In the genomic region with DNA sequence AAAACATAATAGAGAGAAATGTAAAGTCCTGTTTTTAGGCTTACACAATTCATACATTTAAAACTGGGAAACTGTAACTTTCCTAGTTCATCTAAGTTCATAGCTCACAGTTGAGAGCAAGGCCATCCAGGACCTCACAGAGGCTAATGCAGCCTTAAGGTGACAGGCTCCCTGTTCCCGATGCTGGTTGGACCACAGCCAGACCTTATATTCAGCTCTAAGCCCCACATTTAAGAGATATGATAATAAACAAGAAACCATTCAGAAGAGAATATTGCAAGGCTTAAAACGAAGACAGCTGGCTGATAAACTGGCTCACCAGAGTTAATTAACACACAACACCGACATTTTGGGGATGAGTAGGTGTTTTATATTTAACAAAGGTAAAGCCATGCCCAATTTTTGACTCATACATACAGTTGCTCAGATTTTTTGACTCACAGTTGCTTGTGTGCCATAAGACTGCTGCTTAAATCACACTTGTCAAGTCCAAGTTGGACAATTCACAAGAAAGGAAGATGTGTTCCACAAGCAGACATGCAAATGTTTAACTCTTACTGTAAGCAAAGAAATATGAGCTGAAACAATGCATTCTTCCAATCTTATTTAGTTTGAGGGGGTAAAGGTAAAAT, we compare ENCODE assay signal across 24 cellular contexts. TPM values are rescaled to one million over a fixed set of nuclear protein-coding genes. Genes with fewer than 3 reads are reported as not detected.
DNase-seq lines count a peak whose midpoint lies in the region; ATAC-seq and TF ChIP-seq lines count a peak whose summit lies in the region.
"Had no signal": no experiment of that assay in that cellular context is flagged by ENCODE, and none has a peak within 500 bp of the region (broad histone marks: within the 10 kb centered on the region; RNA-seq: fewer than 3 reads in every experiment).

No MANE protein-coding gene starts in this region.

- no peaks in the 10 kb centered on the region for H3K9me3 Mint-ChIP-seq in activated CD4-positive, alpha-beta memory T cell treated with anti-CD3 and anti-CD28 coated beads for 36 hours
- no peaks in the 10 kb centered on the region for H3K9me3 Mint-ChIP-seq in activated CD4-positive, alpha-beta memory T cell treated with anti-CD3 and anti-CD28 coated beads, Interleukin-2, amount 10 ng/mL, durations not matched to agents 7 days and 5 days
- H3K9me3 Mint-ChIP-seq: activated naive CD8-positive, alpha-beta T cell treated with anti-CD3 and anti-CD28 coated beads, Interleukin-2, amount 50 U/mL, for 24 hours; dendritic cell treated with granulocyte-macrophage colony-stimulating factor and Interleukin-4, amounts not matched to agents 40 ng/mL and 50 ng/mL, for 4 days had no signal

- H3K4me3 ChIP-seq in mammary epithelial cell (replicated peaks in 1 of 3; ENCODE audit: insufficient read depth in 1 of 3, low read depth in 2 of 3, low read length in 3 of 3) (no peak overlapping the region), parathyroid adenoma (ENCODE audit: low read depth, low read length) (no peak overlapping the region)
- H3K4me3 ChIP-seq: stomach had no signal

- no peak for ATAC-seq in GM18868 (IDR thresholded peaks at IDR 0.05; ENCODE audit: unreplicated experiment)
- ATAC-seq: activated CD8-positive, alpha-beta T cell treated with anti-CD3 and anti-CD28 coated beads, Interleukin-2, amount 10 ng/mL, durations not matched to agents 7 days and 5 days; activated naive CD8-positive, alpha-beta T cell treated with anti-CD3 and anti-CD28 coated beads, Interleukin-2, amount 50 U/mL, for 24 hours; Right ventricle myocardium inferior had no signal

- POLR2A ChIA-PET in activated CD4-positive, alpha-beta memory T cell treated with anti-CD3 and anti-CD28 coated beads for 36 hours (lab: Charles Lee), result no interaction called here
- POLR2A ChIA-PET in activated CD4-positive, alpha-beta memory T cell treated with anti-CD3 and anti-CD28 coated beads, Interleukin-2, amount 10 ng/mL, durations not matched to agents 7 days and 5 days (lab: Charles Lee), result no interaction called here

- TF ChIP-seq CTCF in mammary epithelial cell (conservative IDR thresholded peaks at IDR 0.05 in 1 of 2, IDR thresholded peaks at IDR 0.05 in 1 of 2; ENCODE audit: extremely low read depth in 1 of 2, insufficient read depth in 1 of 2, low read depth in 1 of 2, low read length in 2 of 2), result no peak
- TF ChIP-seq CTCF in parathyroid adenoma (IDR thresholded peaks at IDR 0.05), result no peak

- H3K9me3 ChIP-seq in KOPT-K1 (ENCODE audit: insufficient read depth, low read length, poor library complexity, severe bottlenecking) (no peaks in the 10 kb centered on the region), mammary epithelial cell (replicated peaks; ENCODE audit: insufficient read depth, low read length) (no peaks in the 10 kb centered on the region), parathyroid adenoma (ENCODE audit: control insufficient read depth, low read length) (no peaks in the 10 kb centered on the region)
- H3K9me3 ChIP-seq: stomach had no signal

- in situ Hi-C loops in mammary epithelial cell (cut with MboI; ENCODE audit: low sequenced_read_pairs in 2 of 2), result no loop called here

- CTCF ChIA-PET in activated CD4-positive, alpha-beta memory T cell treated with anti-CD3 and anti-CD28 coated beads for 36 hours (lab: Charles Lee), result interaction anchor here (3.8 kb wide), 1 partner anchor 18 kb away, joined by 16 read pairs; no protein-coding TSS in a partner anchor
- CTCF ChIA-PET in activated CD4-positive, alpha-beta memory T cell treated with anti-CD3 and anti-CD28 coated beads, Interleukin-2, amount 10 ng/mL, durations not matched to agents 7 days and 5 days (lab: Charles Lee), result interaction anchor here (1.3 to 1.5 kb wide), 2 partner anchors 9 to 130 kb away, joined by 4 read pairs; no protein-coding TSS in a partner anchor
- CTCF ChIA-PET in mammary epithelial cell (lab: Charles Lee; ENCODE audit: low non-redundant PET), result no interaction called here

- no peaks in the 10 kb centered on the region for H3K27me3 Mint-ChIP-seq in activated CD4-positive, alpha-beta memory T cell treated with anti-CD3 and anti-CD28 coated beads for 36 hours
- H3K27me3 Mint-ChIP-seq in activated CD4-positive, alpha-beta memory T cell treated with anti-CD3 and anti-CD28 coated beads, Interleukin-2, amount 10 ng/mL, durations not matched to agents 7 days and 5 days, result no peaks in the 10 kb centered on the region
- H3K27me3 Mint-ChIP-seq: activated naive CD8-positive, alpha-beta T cell treated with anti-CD3 and anti-CD28 coated beads, Interleukin-2, amount 50 U/mL, for 24 hours; dendritic cell treated with granulocyte-macrophage colony-stimulating factor and Interleukin-4, amounts not matched to agents 40 ng/mL and 50 ng/mL, for 4 days had no signal

- no TSS peak for BruUV-seq in mammary epithelial cell (replicated peaks; lab: Mats Ljungman, UMichigan)

- H4K20me1 ChIP-seq in mammary epithelial cell (ENCODE audit: insufficient read depth, low read length), result no peaks in the 10 kb centered on the region

- dilution Hi-C loops in mammary epithelial cell (cut with HindIII; ENCODE audit: low sequenced_read_pairs), result no loop called here

- intact Hi-C loops in activated CD4-positive, alpha-beta memory T cell treated with anti-CD3 and anti-CD28 coated beads for 36 hours (cut with micrococcal nuclease), result loop anchor here (1.0 kb wide), 1 partner anchor 10 kb away; no protein-coding TSS in a partner anchor
- intact Hi-C loops in mammary epithelial cell (cut with micrococcal nuclease), result no loop called here

- no peaks in the 10 kb centered on the region for H3K36me3 Mint-ChIP-seq in activated CD4-positive, alpha-beta memory T cell treated with anti-CD3 and anti-CD28 coated beads for 36 hours
- H3K36me3 Mint-ChIP-seq in activated CD4-positive, alpha-beta memory T cell treated with anti-CD3 and anti-CD28 coated beads, Interleukin-2, amount 10 ng/mL, durations not matched to agents 7 days and 5 days (ENCODE audit: low read depth), result no peaks in the 10 kb centered on the region

- H3K36me3 ChIP-seq in KOPT-K1 (ENCODE audit: insufficient read depth, low read length), result no peaks in the 10 kb centered on the region
- H3K36me3 ChIP-seq in mammary epithelial cell (ENCODE audit: insufficient read depth, low read length), result no peaks in the 10 kb centered on the region
- no peaks in the 10 kb centered on the region for H3K36me3 ChIP-seq in parathyroid adenoma (ENCODE audit: control insufficient read depth, insufficient read depth, low read length)
- H3K36me3 ChIP-seq: stomach, WERI-Rb-1 had no signal

- 47% methylated on average over 3 of the region's 3 CpGs for WGBS in mammary epithelial cell (ENCODE audit: low coverage, missing lambda C conversion rate)

- H3K4me1 Mint-ChIP-seq in activated CD4-positive, alpha-beta memory T cell treated with anti-CD3 and anti-CD28 coated beads for 36 hours (ENCODE audit: low read depth), result peaks cover 52% of the 10 kb centered on the region
- peaks cover 38% of the 10 kb centered on the region for H3K4me1 Mint-ChIP-seq in activated CD4-positive, alpha-beta memory T cell treated with anti-CD3 and anti-CD28 coated beads, Interleukin-2, amount 10 ng/mL, durations not matched to agents 7 days and 5 days

- H3K27ac ChIP-seq in KOPT-K1 (ENCODE audit: low read depth, low read length, poor library complexity, severe bottlenecking) (peak overlapping the region; percentile 43), mammary epithelial cell (ENCODE audit: insufficient read depth, low read depth, low read length) (no peak overlapping the region), parathyroid adenoma (peak overlapping the region; percentile 80)
- H3K27ac ChIP-seq: stomach, WERI-Rb-1 had no signal

- H2AFZ ChIP-seq in mammary epithelial cell (ENCODE audit: low read depth, low read length) (peak overlapping the region; percentile 39), parathyroid adenoma (peak overlapping the region; percentile 87)

- H3K79me2 ChIP-seq in mammary epithelial cell (ENCODE audit: insufficient read depth, low read length) (no peaks in the 10 kb centered on the region), parathyroid adenoma (no peaks in the 10 kb centered on the region)

- no peak for DNase-seq in activated CD4-positive, alpha-beta memory T cell treated with anti-CD3 and anti-CD28 coated beads for 36 hours
- no peak for DNase-seq in activated CD4-positive, alpha-beta memory T cell treated with anti-CD3 and anti-CD28 coated beads, Interleukin-2, amount 10 ng/mL, durations not matched to agents 7 days and 5 days
- peak; percentile 69 for DNase-seq in mammary epithelial cell
- DNase-seq in Kasumi-1 (lab: John Stamatoyannopoulos, UW), result no peak
- no peak for DNase-seq in NCI-H1436 treated with DMSO at 0.1 percent for 48 hours (lab: John Stamatoyannopoulos, UW)
- DNase-seq: activated CD8-positive, alpha-beta T cell treated with anti-CD3 and anti-CD28 coated beads, Interleukin-2, amount 10 ng/mL, durations not matched to agents 7 days and 5 days; activated naive CD8-positive, alpha-beta T cell treated with anti-CD3 and anti-CD28 coated beads, Interleukin-2, amount 50 U/mL, for 24 hours; KBM-7; kidney; NCI-H2029; stomach; T-helper 2 cell; WERI-Rb-1 had no signal

- H3K4me2 ChIP-seq in mammary epithelial cell (ENCODE audit: insufficient read depth, low read depth, low read length) (no peak overlapping the region), parathyroid adenoma (ENCODE audit: low read length) (no peak overlapping the region)

- H3K4me1 ChIP-seq in mammary epithelial cell (ENCODE audit: insufficient read depth, low read length) (peaks cover 14% of the 10 kb centered on the region), parathyroid adenoma (peaks cover 38% of the 10 kb centered on the region)
- H3K4me1 ChIP-seq: stomach had no signal

- no peaks in the 10 kb centered on the region for H3K27me3 ChIP-seq in mammary epithelial cell (ENCODE audit: insufficient read depth, low read length)
- H3K27me3 ChIP-seq in parathyroid adenoma (ENCODE audit: control insufficient read depth, insufficient read depth, low read length), result no peaks in the 10 kb centered on the region
- H3K27me3 ChIP-seq: stomach had no signal

- H3K9ac ChIP-seq in mammary epithelial cell (ENCODE audit: insufficient read depth, low read length) (no peak overlapping the region), parathyroid adenoma (no peak overlapping the region)

- peak overlapping the region; percentile 77 for H3K27ac Mint-ChIP-seq in activated CD4-positive, alpha-beta memory T cell treated with anti-CD3 and anti-CD28 coated beads for 36 hours
- no peak overlapping the region for H3K27ac Mint-ChIP-seq in activated CD4-positive, alpha-beta memory T cell treated with anti-CD3 and anti-CD28 coated beads, Interleukin-2, amount 10 ng/mL, durations not matched to agents 7 days and 5 days
- H3K27ac Mint-ChIP-seq: activated CD8-positive, alpha-beta T cell treated with anti-CD3 and anti-CD28 coated beads, Interleukin-2, amount 10 ng/mL, durations not matched to agents 7 days and 5 days; activated naive CD8-positive, alpha-beta T cell treated with anti-CD3 and anti-CD28 coated beads, Interleukin-2, amount 50 U/mL, for 24 hours; dendritic cell treated with granulocyte-macrophage colony-stimulating factor and Interleukin-4, amounts not matched to agents 40 ng/mL and 50 ng/mL, for 4 days; progenitor cell of endocrine pancreas had no signal

- no peak overlapping the region for H3K4me3 Mint-ChIP-seq in activated CD4-positive, alpha-beta memory T cell treated with anti-CD3 and anti-CD28 coated beads for 36 hours
- H3K4me3 Mint-ChIP-seq in activated CD4-positive, alpha-beta memory T cell treated with anti-CD3 and anti-CD28 coated beads, Interleukin-2, amount 10 ng/mL, durations not matched to agents 7 days and 5 days, result no peak overlapping the region
- H3K4me3 Mint-ChIP-seq: activated CD8-positive, alpha-beta T cell treated with anti-CD3 and anti-CD28 coated beads, Interleukin-2, amount 10 ng/mL, durations not matched to agents 7 days and 5 days; activated naive CD8-positive, alpha-beta T cell treated with anti-CD3 and anti-CD28 coated beads, Interleukin-2, amount 50 U/mL, for 24 hours; dendritic cell treated with granulocyte-macrophage colony-stimulating factor and Interleukin-4, amounts not matched to agents 40 ng/mL and 50 ng/mL, for 4 days had no signal

RNA-seq across cellular contexts. Expression of a gene that starts 41.1 kb away (rescaled TPM):
- under 1 TPM; 0.19 to 0.39 TPM for total RNA-seq in activated CD4-positive, alpha-beta memory T cell treated with anti-CD3 and anti-CD28 coated beads for 36 hours
- 1 to 10 TPM in 1 of 2 experiments, under 1 TPM in 1; 0.73 to 1.1 TPM for total RNA-seq in activated CD4-positive, alpha-beta memory T cell treated with anti-CD3 and anti-CD28 coated beads, Interleukin-2, amount 10 ng/mL, durations not matched to agents 7 days and 5 days
- total RNA-seq in mammary epithelial cell, result not detected
- not detected for polyA plus RNA-seq in mammary epithelial cell
- polyA minus RNA-seq in mammary epithelial cell, result not detected
- total RNA-seq: activated CD8-positive, alpha-beta T cell treated with anti-CD3 and anti-CD28 coated beads, Interleukin-2, amount 10 ng/mL, durations not matched to agents 7 days and 5 days; endothelial cell of umbilical vein; frontal cortex; NCI-H460; progenitor cell of endocrine pancreas; Right ventricle myocardium inferior; skeletal muscle tissue; stomach had no signal
- polyA plus RNA-seq: endothelial cell of umbilical vein, neural cell had no signal

RNA-seq across cellular contexts. Expression of a gene that starts 41.3 kb away (rescaled TPM):
- total RNA-seq in activated CD4-positive, alpha-beta memory T cell treated with anti-CD3 and anti-CD28 coated beads for 36 hours, result 1 to 10 TPM; 1.7 TPM
- total RNA-seq in activated CD4-positive, alpha-beta memory T cell treated with anti-CD3 and anti-CD28 coated beads, Interleukin-2, amount 10 ng/mL, durations not matched to agents 7 days and 5 days, result under 1 TPM in 1 of 2 experiments, not detected in 1; 0.23 TPM
- total RNA-seq in mammary epithelial cell, result 1 to 10 TPM in 1 of 2 donors, under 1 TPM in 1; 0.28 to 3.2 TPM
- polyA plus RNA-seq in mammary epithelial cell, result 0.93 TPM
- polyA minus RNA-seq in mammary epithelial cell, result 5.4 TPM
- total RNA-seq: activated CD8-positive, alpha-beta T cell treated with anti-CD3 and anti-CD28 coated beads, Interleukin-2, amount 10 ng/mL, durations not matched to agents 7 days and 5 days; Right ventricle myocardium inferior; skeletal muscle tissue; stomach had no signal

RNA-seq across cellular contexts. Expression of a gene that starts 55.5 kb away (rescaled TPM):
- not detected for total RNA-seq in activated CD4-positive, alpha-beta memory T cell treated with anti-CD3 and anti-CD28 coated beads for 36 hours
- not detected for total RNA-seq in activated CD4-positive, alpha-beta memory T cell treated with anti-CD3 and anti-CD28 coated beads, Interleukin-2, amount 10 ng/mL, durations not matched to agents 7 days and 5 days
- under 1 TPM in 1 of 2 donors, not detected in 1; under 0.01 TPM for total RNA-seq in mammary epithelial cell
- polyA plus RNA-seq in mammary epithelial cell, result not detected
- polyA minus RNA-seq in mammary epithelial cell, result not detected
- total RNA-seq: endothelial cell of umbilical vein, NCI-H460, Right ventricle myocardium inferior, skeletal muscle tissue had no signal
- polyA plus RNA-seq: endothelial cell of umbilical vein had no signal
